In genomic region chr9:90219548-90220118, GRCh38 we compare ENCODE assay signal across 9 cellular contexts.
DNase-seq lines count a peak whose midpoint lies in the region; ATAC-seq, FAIRE-seq and TF ChIP-seq lines count a peak whose summit lies in the region.
"Had no signal": no experiment of that assay in that cellular context is flagged by ENCODE, and none has a peak within 500 bp of the region (broad histone marks: within the 10 kb centered on the region; RNA-seq: fewer than 3 reads in every experiment).

No MANE protein-coding gene starts in this region.

- no peaks in the 10 kb centered on the region for H4K20me1 ChIP-seq in GM12878 (ENCODE audit: control insufficient read depth, insufficient read depth)

- no peak overlapping the region for H3K4me2 ChIP-seq in GM12878 (ENCODE audit: control insufficient read depth, insufficient read depth)

- H3K9ac ChIP-seq in GM12878 (ENCODE audit: control insufficient read depth, insufficient read depth, low read length) = no peak overlapping the region

- no TSS peak for BruUV-seq in GM12878 (replicated peaks; lab: Mats Ljungman, UMichigan)

- no peaks in the 10 kb centered on the region for H3K27me3 ChIP-seq in GM12878 (replicated peaks in 1 of 2; ENCODE audit: control insufficient read depth in 2 of 2, insufficient read depth in 2 of 2, low read length in 1 of 2)

- WGBS in GM12878 (ENCODE audit: insufficient coverage, insufficient replicate concordance, low lambda C conversion rate, missing lambda C conversion rate) = 5% methylated on average over 27 of the region's 27 CpGs

- ATAC-seq in GM12878 = peak; percentile 61

- FAIRE-seq in GM12878 (lab: Jason Lieb, UNC) = no peak

- no peaks in the 10 kb centered on the region for H3K36me3 ChIP-seq in GM12878 (ENCODE audit: control insufficient read depth in 2 of 2, insufficient read depth in 2 of 2, low read length in 1 of 2)

- H3K4me3 ChIP-seq in LNCaP clone FGC (ENCODE audit: low read depth, low read length) = no peak overlapping the region
- no peak overlapping the region for H3K4me3 ChIP-seq in GM12878

- in situ Hi-C loops in GM12878 (cut with MboI) = loop anchor here (10.0 kb wide), 1 partner anchor 545 kb away; no protein-coding TSS in a partner anchor

- SMC1A ChIA-PET in GM12878 (lab: Charles Lee; ENCODE audit: uncharacterized antibody, unreplicated experiment) = interaction anchor here (1.0 kb wide), 1 partner anchor 622 kb away, joined by 3 read pairs; no protein-coding TSS in a partner anchor

- TF ChIP-seq EP300 in GM12878 (IDR thresholded peaks at IDR 0.05; ENCODE audit: borderline replicate concordance in 1 of 2, control insufficient read depth in 1 of 2, low read depth in 2 of 2, low read length in 2 of 2) = no peak

- TF ChIP-seq RAD21 in GM12878 (IDR thresholded peaks at IDR 0.05; ENCODE audit: insufficient read depth, low read depth, low read length) = peak; percentile 65

- TF ChIP-seq CTCF in LNCaP clone FGC (IDR thresholded peaks at IDR 0.05; ENCODE audit: control insufficient read depth, extremely low read depth, insufficient read depth) (peak; percentile 82), GM12878 (IDR thresholded peaks at IDR 0.05 in 2 of 3, conservative IDR thresholded peaks at IDR 0.05 in 1 of 3; ENCODE audit: control insufficient read depth in 2 of 3, extremely low read depth in 1 of 3, insufficient read depth in 1 of 3, low read depth in 3 of 3, low read length in 3 of 3) (peak; percentile 47 to 66 (median 47); a peak in 5 of 6 replicates)

- no peak for TF ChIP-seq POLR2A in GM12878 (IDR thresholded peaks at IDR 0.05; ENCODE audit: low read depth, low read length)

- no peak overlapping the region for H3K27ac ChIP-seq in GM12878 (ENCODE audit: control insufficient read depth, insufficient read depth)

- H3K4me1 ChIP-seq in GM12878 (ENCODE audit: control insufficient read depth, insufficient read depth, low read length) = no peaks in the 10 kb centered on the region

- peak; percentile 39 for DNase-seq in CD1c-positive myeloid dendritic cell (ENCODE audit: extremely low spot score)
- DNase-seq in LNCaP clone FGC (ENCODE audit: low read depth) = no peak
- DNase-seq in GM12878 (ENCODE audit: low read depth, low spot score) = no peak
- peak; percentile 3 for DNase-seq in myocyte (ENCODE audit: low read depth)
- no peak for DNase-seq in globus pallidus (ENCODE audit: low spot score)
- no peak for DNase-seq in NCI-H82 treated with DMSO at 0.1 percent for 48 hours (lab: John Stamatoyannopoulos, UW; ENCODE audit: unreplicated experiment)
- no peak for DNase-seq in NCI-H345 treated with DMSO at 0.1 percent for 48 hours (lab: John Stamatoyannopoulos, UW; ENCODE audit: unreplicated experiment)
- no peak for DNase-seq in NCI-H69 (lab: John Stamatoyannopoulos, UW)
- DNase-seq: OCI-M1 had no signal

- CTCF ChIA-PET in GM12878 (lab: Yijun Ruan, JAX) = interaction anchor here (0.7 kb wide), 1 partner anchor 622 kb away, joined by 3 read pairs; no protein-coding TSS in a partner anchor

- H3K79me2 ChIP-seq in GM12878 (ENCODE audit: control insufficient read depth, insufficient read depth, low read length) = no peaks in the 10 kb centered on the region

- no peak overlapping the region for H2AFZ ChIP-seq in GM12878 (ENCODE audit: control insufficient read depth, low read depth, low read length)

- POLR2A ChIA-PET in GM12878 (lab: Charles Lee) = no interaction called here

- intact Hi-C loops in GM12878 (cut with micrococcal nuclease; ENCODE audit: unreplicated experiment) = loop anchor here (1.0 to 10.0 kb wide), 2 partner anchors 77 to 615 kb away; partner anchors contain the start of gene GADD45G

- no peaks in the 10 kb centered on the region for H3K9me3 ChIP-seq in GM12878 (replicated peaks; ENCODE audit: control insufficient read depth, insufficient read depth, low read length)

- RAD21 ChIA-PET in GM12878 (lab: Charles Lee; ENCODE audit: unreplicated experiment) = no interaction called here

TF ChIP-seq in GM12878, 131 proteins besides CTCF, POLR2A, EP300 and RAD21:
- TF ChIP-seq SMC3 (IDR thresholded peaks at IDR 0.05; ENCODE audit: borderline replicate concordance, low read length) (peak; percentile 61), CHD2 (IDR thresholded peaks at IDR 0.05; ENCODE audit: borderline replicate concordance, low read depth, low read length) (no peak)

Comparison
In these comparisons a context has a peak if more than half of its experiments do, and no peak if none do; other contexts are left out.
1. DNase-seq: peak in CD1c-positive myeloid dendritic cell (single experiment) and myocyte (single experiment); none in LNCaP clone FGC (single experiment), GM12878 (single experiment), globus pallidus (single experiment), NCI-H82 treated with DMSO at 0.1 percent for 48 hours (single experiment), NCI-H345 treated with DMSO at 0.1 percent for 48 hours (single experiment) and NCI-H69 (single experiment).